In the genomic region with DNA sequence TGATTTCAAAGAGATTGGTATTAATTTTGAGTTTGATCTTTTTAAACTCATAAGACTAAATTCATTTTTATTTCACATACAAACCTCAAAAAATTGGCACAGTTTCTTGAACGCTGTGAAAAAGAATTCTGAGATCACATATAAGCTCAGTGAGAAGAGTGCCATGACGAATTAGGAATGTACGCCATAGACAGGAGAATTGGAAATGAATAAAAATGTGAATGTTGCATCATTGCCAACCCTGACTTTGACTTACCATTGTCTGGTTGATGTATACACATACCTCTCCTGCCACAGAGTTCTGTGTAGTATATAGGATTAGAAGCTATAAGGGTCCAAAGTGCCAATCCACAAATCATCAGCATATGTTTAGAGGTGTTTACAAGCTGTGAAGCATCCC, we compare ENCODE assay signal across 28 cellular contexts.
DNase-seq lines count a peak whose midpoint lies in the region; ATAC-seq, FAIRE-seq and TF ChIP-seq lines count a peak whose summit lies in the region.
"Had no signal": no experiment of that assay in that cellular context is flagged by ENCODE, and none has a peak within 500 bp of the region (broad histone marks: within the 10 kb centered on the region; RNA-seq: fewer than 3 reads in every experiment).

No MANE protein-coding gene starts in this region.

- H3K4me1 ChIP-seq in HepG2 (ENCODE audit: insufficient read depth, low read length) = peaks cover 6% of the 10 kb centered on the region; the same call in 1 of the 2 replicates
- H3K4me1 ChIP-seq in right lobe of liver = no peaks in the 10 kb centered on the region
- peaks cover 42% of the 10 kb centered on the region for H3K4me1 ChIP-seq in SJCRH30
- H3K4me1 ChIP-seq: A549, BE2C, BLaER1 had no signal

- 98% methylated on average over 3 of the region's 3 CpGs for WGBS in HepG2 (ENCODE audit: low lambda C conversion rate)
- WGBS in right lobe of liver (ENCODE audit: insufficient coverage, low coverage, low lambda C conversion rate, missing lambda C conversion rate) = 96% methylated on average over 3 of the region's 3 CpGs

- no peak overlapping the region for H3K27ac Mint-ChIP-seq in activated T-cell treated with anti-CD3 and anti-CD28 coated beads, Interleukin-2, amount 50 U/mL, for 24 hours
- H3K27ac Mint-ChIP-seq: CD14-positive monocyte; CD4-positive, alpha-beta memory T cell; CD4-positive, CD25-positive, alpha-beta regulatory T cell; CD8-positive, alpha-beta memory T cell had no signal

- H3K27me3 ChIP-seq in HepG2 (ENCODE audit: control insufficient read depth in 1 of 2, insufficient read depth in 2 of 2, low read length in 2 of 2) (no peaks in the 10 kb centered on the region), right lobe of liver (no peaks in the 10 kb centered on the region), SJCRH30 (no peaks in the 10 kb centered on the region)
- H3K27me3 ChIP-seq: BE2C, BLaER1 had no signal

- no peaks in the 10 kb centered on the region for H3K9me3 Mint-ChIP-seq in activated T-cell treated with anti-CD3 and anti-CD28 coated beads, Interleukin-2, amount 50 U/mL, for 24 hours

- TF ChIP-seq EP300 in HepG2 (IDR thresholded peaks at IDR 0.05; ENCODE audit: low read depth in 2 of 2, low read length in 2 of 2) = no peak
- TF ChIP-seq EP300 in HepG2 (CRISPR knock-in tag; IDR thresholded peaks at IDR 0.05; ENCODE audit: borderline replicate concordance) = no peak

- no peaks in the 10 kb centered on the region for H3K36me3 Mint-ChIP-seq in activated T-cell treated with anti-CD3 and anti-CD28 coated beads, Interleukin-2, amount 50 U/mL, for 24 hours (ENCODE audit: low read depth)
- H3K36me3 Mint-ChIP-seq: CD14-positive monocyte; CD4-positive, CD25-positive, alpha-beta regulatory T cell had no signal

- DNase-seq in HepG2 (ENCODE audit: low spot score) (peak; percentile 7), right lobe of liver (no peak), SJCRH30 (peak; percentile 81 to 92), astrocyte of the cerebellum (ENCODE audit: low read depth) (peak; percentile 8), skeletal muscle cell (ENCODE audit: low read depth) (peak; percentile 4), NOMO-1 treated with DMSO at 0.1 percent for 48 hours (lab: John Stamatoyannopoulos, UW; ENCODE audit: unreplicated experiment) (no peak)
- DNase-seq in activated naive CD4-positive, alpha-beta T cell treated with Interleukin-2 at 50 U/mL for 16 hours = no peak
- DNase-seq in activated T-cell treated with anti-CD3 and anti-CD28 coated beads, Interleukin-2, amount 50 U/mL, for 24 hours = no peak
- DNase-seq: ACHN; BE2C; C1 segment of cervical spinal cord; CD4-positive, alpha-beta memory T cell; CD4-positive, CD25-positive, alpha-beta regulatory T cell; CD8-positive, alpha-beta memory T cell; COR-L47; DMS 273 treated with DMSO at 0.1 percent for 48 hours; DMS153; DMS53; DMS79; DND-41; GF-D8 had no signal

- H2AFZ ChIP-seq in HepG2 (ENCODE audit: low read length) = no peak overlapping the region

- H3K9me3 ChIP-seq in HepG2 (ENCODE audit: low read length) (no peaks in the 10 kb centered on the region), right lobe of liver (no peaks in the 10 kb centered on the region), SJCRH30 (replicated peaks) (no peaks in the 10 kb centered on the region; the same call in none of the 2 replicates)
- H3K9me3 ChIP-seq: A549, BE2C had no signal

- H3K36me3 ChIP-seq in HepG2 (replicated peaks in 1 of 2; ENCODE audit: control insufficient read depth in 1 of 2, insufficient read depth in 2 of 2, low read length in 2 of 2) (no peaks in the 10 kb centered on the region), right lobe of liver (no peaks in the 10 kb centered on the region), SJCRH30 (no peaks in the 10 kb centered on the region)
- H3K36me3 ChIP-seq: BE2C, BLaER1 had no signal

- POLR2A ChIA-PET in HepG2 (lab: Yijun Ruan, JAX) = interaction anchor here (1.3 kb wide), 1 partner anchor 290 kb away, joined by 3 read pairs; the partner anchor contains the start of gene ZC3H15

- H3K27me3 Mint-ChIP-seq in activated T-cell treated with anti-CD3 and anti-CD28 coated beads, Interleukin-2, amount 50 U/mL, for 24 hours = no peaks in the 10 kb centered on the region
- H3K27me3 Mint-ChIP-seq: CD4-positive, alpha-beta memory T cell; CD4-positive, CD25-positive, alpha-beta regulatory T cell; CD8-positive, alpha-beta memory T cell had no signal

- H3K4me3 ChIP-seq in HepG2 (replicated peaks in 1 of 3; ENCODE audit: insufficient read depth in 1 of 3, low read depth in 2 of 3, low read length in 3 of 3) (no peak overlapping the region), right lobe of liver (no peak overlapping the region), SJCRH30 (no peak overlapping the region), astrocyte of the cerebellum (ENCODE audit: low read depth, low read length) (no peak overlapping the region), skeletal muscle cell (ENCODE audit: low read depth, low read length) (no peak overlapping the region)
- H3K4me3 ChIP-seq: A549, BLaER1 had no signal

- FAIRE-seq in HepG2 (lab: Jason Lieb, UNC) = no peak
- FAIRE-seq: A549, G401.6, GM12891, GM19239 had no signal

- in situ Hi-C loops in HepG2 (cut with HindIII; ENCODE audit: extremely low pct_ligation_motif_present, low pct_unique_long_range_greater_than_20kb) = no loop called here
- in situ Hi-C loops in astrocyte of the cerebellum (cut with HindIII; ENCODE audit: low sequenced_read_pairs) = no loop called here

- no peak overlapping the region for H3K4me3 Mint-ChIP-seq in activated T-cell treated with anti-CD3 and anti-CD28 coated beads, Interleukin-2, amount 50 U/mL, for 24 hours
- H3K4me3 Mint-ChIP-seq: CD14-positive monocyte; CD4-positive, alpha-beta memory T cell; CD4-positive, CD25-positive, alpha-beta regulatory T cell; CD8-positive, alpha-beta memory T cell had no signal

- no TSS peak for BruUV-seq in HepG2 (replicated peaks; lab: Mats Ljungman, UMichigan)

- no peak overlapping the region for H3K9ac ChIP-seq in HepG2 (ENCODE audit: insufficient read depth, low read depth, low read length)
- H3K9ac ChIP-seq: BLaER1 had no signal

- TF ChIP-seq POLR2A in HepG2 (IDR thresholded peaks at IDR 0.05; ENCODE audit: insufficient read depth in 1 of 2, low read depth in 2 of 2, low read length in 2 of 2) = no peak
- TF ChIP-seq POLR2A in right lobe of liver (IDR thresholded peaks at IDR 0.05) = no peak

- ATAC-seq in HepG2 (no peak; the same call in 2 of the 3 replicates), right lobe of liver (no peak)
- ATAC-seq: A549 had no signal

- H3K27ac ChIP-seq in HepG2 (ENCODE audit: extremely low read length, insufficient read depth, low read length) = no peak overlapping the region
- no peak overlapping the region for H3K27ac ChIP-seq in right lobe of liver
- peak overlapping the region; percentile 82 for H3K27ac ChIP-seq in SJCRH30
- H3K27ac ChIP-seq: 22Rv1, A549, BLaER1 had no signal

- no peak for TF ChIP-seq RAD21 in HepG2 (CRISPR knock-in tag; IDR thresholded peaks at IDR 0.05)

- no peak for TF ChIP-seq CTCF in HepG2 (CRISPR knock-in tag; IDR thresholded peaks at IDR 0.05)
- no peak for TF ChIP-seq CTCF in right lobe of liver (IDR thresholded peaks at IDR 0.05)
- TF ChIP-seq CTCF in astrocyte of the cerebellum (IDR thresholded peaks at IDR 0.05; ENCODE audit: low read depth, low read length, missing control alignments) = no peak

- H3K4me1 Mint-ChIP-seq in activated T-cell treated with anti-CD3 and anti-CD28 coated beads, Interleukin-2, amount 50 U/mL, for 24 hours (ENCODE audit: low read depth) = no peaks in the 10 kb centered on the region
- H3K4me1 Mint-ChIP-seq: CD14-positive monocyte; CD4-positive, alpha-beta memory T cell; CD8-positive, alpha-beta memory T cell had no signal

- CTCF ChIA-PET in HepG2 (lab: Yijun Ruan, JAX; ENCODE audit: low intra/inter-chr PET ratio, low total read pairs) = no interaction called here

- H3K4me2 ChIP-seq in HepG2 (ENCODE audit: low read depth, low read length) = no peak overlapping the region
- H3K4me2 ChIP-seq: A549, BLaER1 had no signal

- intact Hi-C loops in HepG2 (cut with micrococcal nuclease; ENCODE audit: unreplicated experiment) = no loop called here
- intact Hi-C loops in right lobe of liver (cut with DNase I) = no loop called here

- no peaks in the 10 kb centered on the region for H3K79me2 ChIP-seq in HepG2 (ENCODE audit: insufficient read depth, low read length)

- no peaks in the 10 kb centered on the region for H4K20me1 ChIP-seq in HepG2 (ENCODE audit: insufficient read depth, low read length)
- H4K20me1 ChIP-seq: BLaER1 had no signal

TF ChIP-seq in HepG2, 621 proteins besides CTCF, POLR2A, EP300 and RAD21 (continues in another document):
- TF ChIP-seq ZNF441 (CRISPR knock-in tag; IDR thresholded peaks at IDR 0.05; ENCODE audit: borderline replicate concordance) (no peak), FOXJ3 (CRISPR knock-in tag; IDR thresholded peaks at IDR 0.05; ENCODE audit: borderline replicate concordance) (no peak), ZNF574 (CRISPR knock-in tag; IDR thresholded peaks at IDR 0.05) (no peak)

Comparison
In these comparisons a context has a peak if more than half of its experiments do, and no peak if none do; other contexts are left out.
1. DNase-seq: peak in HepG2 (single experiment), SJCRH30 (2 of 2), astrocyte of the cerebellum (single experiment) and skeletal muscle cell (single experiment); none in right lobe of liver (0 of 3), activated naive CD4-positive, alpha-beta T cell treated with Interleukin-2 at 50 U/mL for 16 hours (single experiment), NOMO-1 treated with DMSO at 0.1 percent for 48 hours (single experiment) and activated T-cell treated with anti-CD3 and anti-CD28 coated beads, Interleukin-2, amount 50 U/mL, for 24 hours (single experiment).